9 cellular contexts compared by ENCODE assay signal in genomic region chr16:9099131-9099625, GRCh38. TPM values are rescaled to one million over a fixed set of nuclear protein-coding genes. Genes with fewer than 3 reads are reported as not detected.
A peak's percentile ranks its signal among the peaks of the same experiment; 100 is the strongest.
DNase-seq lines count a peak whose midpoint lies in the region; ATAC-seq and TF ChIP-seq lines count a peak whose summit lies in the region.
"Had no signal": no experiment of that assay in that cellular context is flagged by ENCODE, and none has a peak within 500 bp of the region (broad histone marks: within the 10 kb centered on the region; RNA-seq: fewer than 3 reads in every experiment).

No MANE protein-coding gene starts in this region.

- H4K8ac ChIP-seq in H9 (replicated peaks; ENCODE audit: insufficient read length, low read depth, low read length): no peak overlapping the region

- no peak overlapping the region for H3K23ac ChIP-seq in H9 (ENCODE audit: insufficient read length, low read depth, low read length)

- peaks cover 32% of the 10 kb centered on the region for H3K36me3 ChIP-seq in CD8-positive, alpha-beta T cell (ENCODE audit: insufficient read depth, low read length)
- peaks cover 10 to 19% (median 14%) of the 10 kb centered on the region in 4 donors for H3K36me3 ChIP-seq in liver (ENCODE audit: control insufficient read depth in 4 of 4, insufficient read depth in 3 of 4, low read depth in 1 of 4, low read length in 3 of 4)

- intact Hi-C loops in CD8-positive, alpha-beta T cell (cut with DNase I, micrococcal nuclease): no loop called here
- intact Hi-C loops in activated B cell treated with CpG ODN at 0.5 μM for 24 hours (cut with micrococcal nuclease): loop anchor here (2.0 kb wide), 1 partner anchor 14 kb away; no protein-coding TSS in a partner anchor

- no peak overlapping the region for H2BK20ac ChIP-seq in H9 (ENCODE audit: low read depth, low read length, poor library complexity, severe bottlenecking)

- H3K23me2 ChIP-seq in H9 (ENCODE audit: insufficient read length, low read depth, low read length, poor library complexity, severe bottlenecking): no peaks in the 10 kb centered on the region

- H2BK12ac ChIP-seq in H9 (ENCODE audit: insufficient read length, low read depth, low read length): no peak overlapping the region

- TF ChIP-seq CTCF in CD8-positive, alpha-beta T cell (IDR thresholded peaks at IDR 0.05): no peak
- TF ChIP-seq CTCF in H9 (conservative IDR thresholded peaks at IDR 0.05): no peak
- TF ChIP-seq CTCF in activated B cell treated with CpG ODN at 0.5 μM for 24 hours (IDR thresholded peaks at IDR 0.05): no peak
- no peak for TF ChIP-seq CTCF in liver (IDR thresholded peaks at IDR 0.05; ENCODE audit: low read depth, low read length, missing input control)

- no peak for ATAC-seq in CD8-positive, alpha-beta T cell
- ATAC-seq in activated B cell treated with CpG ODN at 0.5 μM for 24 hours (ENCODE audit: low read depth): peak; percentile 31
- ATAC-seq: HCT116 had no signal

- H3K4me2 ChIP-seq in H9 (ENCODE audit: insufficient read depth, insufficient read length, low read length): no peak overlapping the region

- no peak overlapping the region for H3K9ac ChIP-seq in H9 (ENCODE audit: extremely low read depth, insufficient read length, low read length)
- no peak overlapping the region for H3K9ac ChIP-seq in liver (ENCODE audit: low read depth in 1 of 2, low read length in 2 of 2)

- no peaks in the 10 kb centered on the region for H3K9me3 ChIP-seq in CD8-positive, alpha-beta T cell (ENCODE audit: low read length)
- H3K9me3 ChIP-seq in H9 (ENCODE audit: control insufficient read depth, low read depth, low read length) (no peaks in the 10 kb centered on the region), liver (ENCODE audit: control insufficient read depth in 4 of 4, low read length in 3 of 4) (no peaks in the 10 kb centered on the region)

- H4K5ac ChIP-seq in H9 (ENCODE audit: insufficient read length, low read depth, low read length): no peak overlapping the region

- peak overlapping the region; percentile 74 for H3K4me3 Mint-ChIP-seq in CD8-positive, alpha-beta T cell
- H3K4me3 Mint-ChIP-seq in H9 (no peak overlapping the region), activated B cell treated with CpG ODN at 0.5 μM for 24 hours (peak overlapping the region; percentile 73)

- H3K36me3 Mint-ChIP-seq in CD8-positive, alpha-beta T cell: peaks cover 87% of the 10 kb centered on the region
- peaks cover 57 to 89% (median 85%) of the 10 kb centered on the region in 3 experiments for H3K36me3 Mint-ChIP-seq in H9 (ENCODE audit: insufficient read depth in 1 of 3, low read depth in 3 of 3)
- H3K36me3 Mint-ChIP-seq in activated B cell treated with CpG ODN at 0.5 μM for 24 hours (ENCODE audit: low read depth): peaks cover 82% of the 10 kb centered on the region

- no peak overlapping the region for H4K91ac ChIP-seq in H9 (ENCODE audit: insufficient read length, low read depth, low read length)

- H2AK5ac ChIP-seq in H9 (ENCODE audit: insufficient read length, low read length): no peak overlapping the region

- no peak overlapping the region for H3T11ph ChIP-seq in H9 (ENCODE audit: low read length)

- POLR2A ChIA-PET in CD8-positive, alpha-beta T cell (lab: Charles Lee): no interaction called here
- POLR2A ChIA-PET in activated B cell treated with CpG ODN at 0.5 μM for 24 hours (lab: Charles Lee): interaction anchor here (0.7 to 4.6 kb wide), 2 partner anchors 7 to 1704 kb away, joined by 4 to 49 read pairs; partner anchors contain the start of gene HAPSTR1

- no peak for TF ChIP-seq RAD21 in liver (IDR thresholded peaks at IDR 0.05)

- no peak overlapping the region for H3K18ac ChIP-seq in H9 (ENCODE audit: insufficient read length, low read depth, low read length)

- no CpG with 5 or more reads among the region's 5 CpGs for WGBS in H9 (ENCODE audit: extremely low coverage, insufficient read length, low lambda C conversion rate)
- 47% methylated on average over 5 of the region's 5 CpGs for WGBS in liver

- no peak overlapping the region for H2AFZ ChIP-seq in H9 (ENCODE audit: low read length)

- peak overlapping the region; percentile 74 for H3K27ac Mint-ChIP-seq in CD8-positive, alpha-beta T cell
- H3K27ac Mint-ChIP-seq in H9 (peak overlapping the region in 2 of 3 experiments; percentile 6 to 50; a peak in 3 of 7 replicates), activated B cell treated with CpG ODN at 0.5 μM for 24 hours (peak overlapping the region; percentile 84)

- no peaks in the 10 kb centered on the region for H3K27me3 ChIP-seq in CD8-positive, alpha-beta T cell (ENCODE audit: insufficient read depth, low read length)
- H3K27me3 ChIP-seq in H9 (ENCODE audit: insufficient read depth, low read length): no peaks in the 10 kb centered on the region
- no peaks in the 10 kb centered on the region for H3K27me3 ChIP-seq in liver (ENCODE audit: control insufficient read depth in 4 of 4, insufficient read depth in 4 of 4, low read length in 3 of 4)

- peaks cover 75% of the 10 kb centered on the region for H3K79me2 ChIP-seq in H9 (ENCODE audit: insufficient read depth, low read length)

- H4K20me1 ChIP-seq in H9 (ENCODE audit: control insufficient read depth, insufficient read depth, insufficient read length): no peaks in the 10 kb centered on the region

- peak overlapping the region; percentile 9 for H3K4me3 ChIP-seq in CD8-positive, alpha-beta T cell (ENCODE audit: low read depth, low read length)
- H3K4me3 ChIP-seq in liver (ENCODE audit: low read depth in 1 of 3, low read length in 3 of 3): no peak overlapping the region

- H3K27ac ChIP-seq in CD8-positive, alpha-beta T cell (ENCODE audit: low read depth, low read length): no peak overlapping the region
- H3K27ac ChIP-seq in H9 (ENCODE audit: insufficient read length, low read depth, low read length) (no peak overlapping the region), liver (ENCODE audit: low read depth in 1 of 2, low read length in 2 of 2) (peak overlapping the region; percentile 11 to 32)

- DNase-seq in CD8-positive, alpha-beta T cell: no peak
- DNase-seq in H9 (no peak), activated B cell treated with CpG ODN at 0.5 μM for 24 hours (no peak), NCI-H446 treated with DMSO at 0.1 percent for 48 hours (lab: John Stamatoyannopoulos, UW) (no peak), NCI-H1694 (lab: John Stamatoyannopoulos, UW) (no peak), kidney glomerular epithelial cell (lab: John Stamatoyannopoulos, UW) (no peak), A172 (ENCODE audit: low spot score) (no peak)

- peaks cover 97% of the 10 kb centered on the region for H3K4me1 ChIP-seq in CD8-positive, alpha-beta T cell (ENCODE audit: insufficient read depth, low read length)
- peaks cover 6% of the 10 kb centered on the region; the same call in 1 of the 2 replicates for H3K4me1 ChIP-seq in H9 (ENCODE audit: insufficient read depth, low read length)
- peaks cover 25 to 81% (median 63%) of the 10 kb centered on the region in 4 donors for H3K4me1 ChIP-seq in liver (ENCODE audit: control insufficient read depth in 4 of 4, insufficient read depth in 4 of 4, low read length in 3 of 4)

- H3K4me1 Mint-ChIP-seq in CD8-positive, alpha-beta T cell (ENCODE audit: low read depth): peaks cover 91% of the 10 kb centered on the region
- H3K4me1 Mint-ChIP-seq in H9: peaks cover 57 to 65% of the 10 kb centered on the region in 2 experiments
- H3K4me1 Mint-ChIP-seq in activated B cell treated with CpG ODN at 0.5 μM for 24 hours: peaks cover 93% of the 10 kb centered on the region

- H3K4ac ChIP-seq in H9 (ENCODE audit: low read depth, low read length): no peak overlapping the region

- no peaks in the 10 kb centered on the region for H3K27me3 Mint-ChIP-seq in CD8-positive, alpha-beta T cell (ENCODE audit: low read depth)
- H3K27me3 Mint-ChIP-seq in H9 (ENCODE audit: low read depth): no peaks in the 10 kb centered on the region
- no peaks in the 10 kb centered on the region for H3K27me3 Mint-ChIP-seq in activated B cell treated with CpG ODN at 0.5 μM for 24 hours

- no peak overlapping the region for H2BK120ac ChIP-seq in H9 (ENCODE audit: low read depth, low read length, poor library complexity, severe bottlenecking)

- no peaks in the 10 kb centered on the region for H3K9me3 Mint-ChIP-seq in CD8-positive, alpha-beta T cell
- H3K9me3 Mint-ChIP-seq in H9 (no peaks in the 10 kb centered on the region), activated B cell treated with CpG ODN at 0.5 μM for 24 hours (no peaks in the 10 kb centered on the region)

- CTCF ChIA-PET in CD8-positive, alpha-beta T cell (lab: Charles Lee): interaction anchor here (1.1 kb wide), 1 partner anchor 22 kb away, joined by 3 read pairs; no protein-coding TSS in a partner anchor
- CTCF ChIA-PET in activated B cell treated with CpG ODN at 0.5 μM for 24 hours (lab: Charles Lee): interaction anchor here (0.7 to 3.5 kb wide), 4 partner anchors 11 to 132 kb away, joined by 3 to 10 read pairs (median 4); no protein-coding TSS in a partner anchor

- H2BK5ac ChIP-seq in H9 (ENCODE audit: insufficient read length, low read length): no peak overlapping the region

- no peak overlapping the region for H3K56ac ChIP-seq in H9 (ENCODE audit: insufficient read length, low read depth, low read length)

- H3K14ac ChIP-seq in H9 (ENCODE audit: insufficient read depth, low read length): no peak overlapping the region

- peaks cover 3% of the 10 kb centered on the region for H3K79me1 ChIP-seq in H9 (ENCODE audit: insufficient read depth, low read depth, low read length, poor library complexity, severe bottlenecking)

- H2BK15ac ChIP-seq in H9 (ENCODE audit: low read depth, low read length): no peak overlapping the region

TF ChIP-seq in liver, 16 proteins besides CTCF, POLR2A, EP300 and RAD21 (continues in another document):
- no peak for TF ChIP-seq FOXA1 (IDR thresholded peaks at IDR 0.05)
- no peak for TF ChIP-seq TAF1 (conservative IDR thresholded peaks at IDR 0.05)

RNA-seq across cellular contexts. Expression of gene HAPSTR1, which starts 7.7 kb away (rescaled TPM):
- total RNA-seq in CD8-positive, alpha-beta T cell: 100 to 1,000 TPM; 189 to 191 TPM
- total RNA-seq in H9 (2021) (80.1 and 85.2 TPM in 2 replicates), activated B cell treated with CpG ODN at 0.5 μM for 24 hours (77.0 and 85.6 TPM in 2 replicates), liver (10 to 100 TPM; 26.3 to 46.5 TPM)
- 1 to 10 TPM; 6.5 to 9.1 TPM for polyA plus RNA-seq in liver
- 66.3 and 79.6 TPM in 2 replicates for total RNA-seq in A172 (2014; rRNA removed; shearing (Covaris generic))

Comparison
In these comparisons a context has a peak if more than half of its experiments do, and no peak if none do; other contexts are left out.
1. H3K27ac ChIP-seq: peak in liver (2 of 2); none in CD8-positive, alpha-beta T cell (single experiment) and H9 (single experiment).
2. H3K27ac Mint-ChIP-seq: peak in every context shown above with its lines; median percentile 84 in activated B cell treated with CpG ODN at 0.5 μM for 24 hours; 74 in CD8-positive, alpha-beta T cell; 28 in H9.
3. H3K4me3 Mint-ChIP-seq: peak in CD8-positive, alpha-beta T cell (single experiment) and activated B cell treated with CpG ODN at 0.5 μM for 24 hours (single experiment); none in H9 (0 of 2).